In genomic region chr1:68725353-68725752, GRCh38 we compare ENCODE assay signal across 14 cellular contexts.
DNase-seq lines count a peak whose midpoint lies in the region; ATAC-seq, FAIRE-seq and TF ChIP-seq lines count a peak whose summit lies in the region.
"Had no signal": no experiment of that assay in that cellular context is flagged by ENCODE, and none has a peak within 500 bp of the region (broad histone marks: within the 10 kb centered on the region; RNA-seq: fewer than 3 reads in every experiment).

No MANE protein-coding gene starts in this region.

- TF ChIP-seq CTCF in epithelial cell of proximal tubule (conservative IDR thresholded peaks at IDR 0.05; ENCODE audit: low read depth, low read length) (no peak), pancreas (IDR thresholded peaks at IDR 0.05) (no peak), RWPE1 (conservative IDR thresholded peaks at IDR 0.05; ENCODE audit: low read depth) (no peak)

- intact Hi-C loops in pancreas (cut with DNase I), result no loop called here

- CTCF ChIA-PET in RWPE1 (lab: Yijun Ruan, JAX), result interaction anchor here (1.1 kb wide), 1 partner anchor 528 kb away, joined by 3 read pairs; no protein-coding TSS in a partner anchor

- DNase-seq in H4 (ENCODE audit: low spot score) (peak; percentile 81), NCI-H2227 treated with DMSO at 0.1 percent for 48 hours (lab: John Stamatoyannopoulos, UW) (peak; percentile 54), epithelial cell of proximal tubule (ENCODE audit: low read depth) (peak; percentile 52), pancreas (peak in 5 of 6 donors; percentile 3 to 68 (median 20)), NCI-H187 treated with DMSO at 0.1 percent for 48 hours (lab: John Stamatoyannopoulos, UW) (no peak), RWPE1 (ENCODE audit: low spot score) (no peak)
- DNase-seq in activated CD4-positive, alpha-beta T cell treated with anti-CD3 and anti-CD28 coated beads for 48 hours, result no peak
- DNase-seq: activated CD8-positive, alpha-beta memory T cell treated with anti-CD3 and anti-CD28 coated beads, Interleukin-2, amount 50 U/mL, for 4 hours; CD4-positive, alpha-beta T cell; NCI-H1930; stimulated activated CD4-positive, alpha-beta T cell treated with anti-CD3 and anti-CD28 coated beads, Interleukin-4, amount 100 ng/mL, for 24 hours had no signal

- H3K36me3 ChIP-seq in pancreas, result no peaks in the 10 kb centered on the region
- H3K36me3 ChIP-seq: prostate gland had no signal

- FAIRE-seq in pancreas (lab: Jason Lieb, UNC), result no peak

- no peaks in the 10 kb centered on the region for H3K9me3 ChIP-seq in pancreas
- H3K9me3 ChIP-seq: prostate gland had no signal

- H3K4me3 ChIP-seq in epithelial cell of proximal tubule (ENCODE audit: low read depth, low read length), result no peak overlapping the region
- H3K4me3 ChIP-seq in pancreas, result no peak overlapping the region
- H3K4me3 ChIP-seq: prostate gland had no signal

- WGBS in pancreas, 2 donors, result 18 to 28% methylated on average over 2 of the region's 2 CpGs

- no peak overlapping the region for H3K27ac ChIP-seq in pancreas
- no peak overlapping the region for H3K27ac ChIP-seq in RWPE1
- H3K27ac ChIP-seq: prostate gland had no signal

- POLR2A ChIA-PET in RWPE1 (lab: Yijun Ruan, JAX; ENCODE audit: low non-redundant PET), result no interaction called here

- H3K27me3 ChIP-seq in pancreas, result no peaks in the 10 kb centered on the region

- H3K4me1 ChIP-seq in pancreas, result no peaks in the 10 kb centered on the region
- H3K4me1 ChIP-seq: prostate gland had no signal

- ATAC-seq in pancreas (peak in 3 of 4 donors; percentile 37 to 65 (median 60)), GM19455 (IDR thresholded peaks at IDR 0.05; ENCODE audit: unreplicated experiment) (no peak)
- ATAC-seq: HCT116 had no signal

Comparison
In these comparisons a context has a peak if more than half of its experiments do, and no peak if none do; other contexts are left out.
1. DNase-seq: peak in H4 (single experiment), NCI-H2227 treated with DMSO at 0.1 percent for 48 hours (single experiment), epithelial cell of proximal tubule (single experiment) and pancreas (5 of 6); none in NCI-H187 treated with DMSO at 0.1 percent for 48 hours (single experiment), RWPE1 (single experiment) and activated CD4-positive, alpha-beta T cell treated with anti-CD3 and anti-CD28 coated beads for 48 hours (single experiment).